ENCODE assay signal across 8 cellular contexts in genomic region chr12:949337-950099, GRCh38. TPM values are rescaled to one million over a fixed set of nuclear protein-coding genes. Genes with fewer than 3 reads are reported as not detected.
A peak's percentile ranks its signal among the peaks of the same experiment; 100 is the strongest.
DNase-seq lines count a peak whose midpoint lies in the region; ATAC-seq, FAIRE-seq and TF ChIP-seq lines count a peak whose summit lies in the region.

RAD52 (minus strand) TSS chr12:949694; CDS start chr12:933058, 16,636 bp downstream.

- 1% methylated on average over 51 of the region's 58 CpGs for WGBS in prostate gland

- peak; percentile 94 for FAIRE-seq in GM12892 (lab: Jason Lieb, UNC)
- peak; percentile 81 for FAIRE-seq in urothelium cell line (lab: Jason Lieb, UNC)

- H3K27me3 ChIP-seq in left ventricle myocardium inferior (ENCODE audit: low read depth) (no peaks in the 10 kb centered on the region), prostate gland (replicated peaks; ENCODE audit: insufficient read depth) (no peaks in the 10 kb centered on the region)

- H3K4me3 Mint-ChIP-seq in T-helper 1 cell treated with Interleukin-12 subunit alpha and Interleukin-12 subunit beta and Interleukin-4 antibody, amounts not matched to agents 30 μg/mL and 1 μg/mL, for 36 hours = peak within 1 kb of the TSS; percentile 95

- TF ChIP-seq POLR2A in GM12892 (IDR thresholded peaks at IDR 0.05; ENCODE audit: low read depth, low read length) (peak; percentile 79), prostate gland (IDR thresholded peaks at IDR 0.05) (peak; percentile 63)

- peaks cover 9% of the 10 kb centered on the region for H3K36me3 Mint-ChIP-seq in T-helper 1 cell treated with Interleukin-12 subunit alpha and Interleukin-12 subunit beta and Interleukin-4 antibody, amounts not matched to agents 30 μg/mL and 1 μg/mL, for 36 hours (ENCODE audit: low read depth)

- peak; percentile 98 for TF ChIP-seq CTCF in left ventricle myocardium inferior (IDR thresholded peaks at IDR 0.05; ENCODE audit: borderline replicate concordance)
- TF ChIP-seq CTCF in prostate gland (IDR thresholded peaks at IDR 0.05) = peak; percentile 98 to 99 (median 99)

- H3K36me3 ChIP-seq in left ventricle myocardium inferior = no peaks in the 10 kb centered on the region
- H3K36me3 ChIP-seq in prostate gland = no peaks in the 10 kb centered on the region

- H3K9me3 Mint-ChIP-seq in T-helper 1 cell treated with Interleukin-12 subunit alpha and Interleukin-12 subunit beta and Interleukin-4 antibody, amounts not matched to agents 30 μg/mL and 1 μg/mL, for 36 hours = no peaks in the 10 kb centered on the region

- H3K27ac Mint-ChIP-seq in T-helper 1 cell treated with Interleukin-12 subunit alpha and Interleukin-12 subunit beta and Interleukin-4 antibody, amounts not matched to agents 30 μg/mL and 1 μg/mL, for 36 hours = peak within 1 kb of the TSS; percentile 89

- peaks cover 31% of the 10 kb centered on the region for H3K4me1 Mint-ChIP-seq in T-helper 1 cell treated with Interleukin-12 subunit alpha and Interleukin-12 subunit beta and Interleukin-4 antibody, amounts not matched to agents 30 μg/mL and 1 μg/mL, for 36 hours (ENCODE audit: low read depth)

- H3K9me3 ChIP-seq in left ventricle myocardium inferior (replicated peaks) (no peaks in the 10 kb centered on the region), prostate gland (no peaks in the 10 kb centered on the region)

- H3K27ac ChIP-seq in left ventricle myocardium inferior (replicated peaks) (peak within 1 kb of the TSS; percentile 95), prostate gland (peak within 1 kb of the TSS; percentile 84 to 91)

- intact Hi-C loops in left ventricle myocardium inferior (cut with micrococcal nuclease) = no loop called here
- intact Hi-C loops in prostate gland (cut with DNase I) = loop anchor here (2.0 to 5.0 kb wide), 4 partner anchors 132 to 379 kb away; partner anchors contain the start of gene WNK1

- DNase-seq in GM12892 (ENCODE audit: insufficient read length) (peak; percentile 73), NCI-H146 treated with DMSO at 0.1 percent for 48 hours (lab: John Stamatoyannopoulos, UW; ENCODE audit: unreplicated experiment) (peak; percentile 99), amygdala (lab: John Stamatoyannopoulos, UW) (peak; percentile 81 to 100 (median 95)), left ventricle myocardium inferior (peak; percentile 98), prostate gland (ENCODE audit: low spot score) (peak; percentile 97), urothelium cell line (ENCODE audit: low spot score) (peak; percentile 98)

- H3K4me1 ChIP-seq in left ventricle myocardium inferior = peaks cover 22% of the 10 kb centered on the region
- no peaks in the 10 kb centered on the region for H3K4me1 ChIP-seq in prostate gland (replicated peaks)

- peaks cover 4% of the 10 kb centered on the region for H3K27me3 Mint-ChIP-seq in T-helper 1 cell treated with Interleukin-12 subunit alpha and Interleukin-12 subunit beta and Interleukin-4 antibody, amounts not matched to agents 30 μg/mL and 1 μg/mL, for 36 hours (ENCODE audit: low read depth)

- ATAC-seq in HG02870 (IDR thresholded peaks at IDR 0.05; ENCODE audit: unreplicated experiment) = peak; percentile 87

- H3K4me3 ChIP-seq in left ventricle myocardium inferior (peak within 1 kb of the TSS; percentile 89), prostate gland (peak within 1 kb of the TSS; percentile 76 to 78)

RNA-seq across cellular contexts. Expression of gene RAD52, which starts in this region (rescaled TPM):
- polyA plus RNA-seq in GM12892 (2012; ENCODE audit: missing spikeins) = 7.6 TPM
- total RNA-seq in left ventricle myocardium inferior (9.3 TPM), prostate gland (10 to 100 TPM; 16.7 to 30.5 TPM)

Comparison
In these comparisons a context has a peak if more than half of its experiments do, and no peak if none do; other contexts are left out.
1. Peak in every context shown above with its lines: DNase-seq, ATAC-seq, H3K4me3 ChIP-seq and H3K27ac ChIP-seq.